In the genomic region with DNA sequence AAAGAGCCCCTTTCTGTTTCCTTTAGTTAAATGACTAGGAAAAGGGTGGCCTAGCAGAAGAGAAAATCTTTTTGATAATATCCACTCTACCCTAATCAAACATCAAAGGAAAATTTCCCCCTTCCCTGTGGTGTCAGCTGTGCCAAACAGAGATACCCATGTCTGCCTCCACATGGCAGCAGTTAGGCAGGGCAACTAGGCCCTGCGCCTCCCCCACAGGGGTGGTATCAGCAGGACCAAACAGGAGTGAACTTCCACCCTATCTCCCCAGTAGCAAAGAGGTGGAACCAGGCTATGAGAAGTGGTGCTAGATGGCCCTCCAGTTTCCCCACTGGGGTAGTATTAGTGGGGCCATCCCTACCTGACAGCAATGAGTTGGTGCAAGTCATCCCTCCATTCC, we compare ENCODE assay signal across 9 cellular contexts. TPM values are rescaled to one million over a fixed set of nuclear protein-coding genes. Genes with fewer than 3 reads are reported as not detected.
"Had no signal": no experiment of that assay in that cellular context is flagged by ENCODE, and none has a peak within 500 bp of the region (broad histone marks: within the 10 kb centered on the region; RNA-seq: fewer than 3 reads in every experiment).

No MANE protein-coding gene starts in this region.

- H3K27ac Mint-ChIP-seq: GM23338, H9, HFFc6 had no signal

- H3K9me3 Mint-ChIP-seq: GM23338, HFFc6 had no signal

- DNase-seq: H9, HCEC 1CT, HFFc6, IMR-90, KG1 had no signal

- ATAC-seq: GM23338, K562 had no signal

- H3K4me3 Mint-ChIP-seq: GM23338, H9, HFFc6 had no signal

RNA-seq across cellular contexts. Expression of gene XKRX, which starts 19.8 kb away (rescaled TPM):
- total RNA-seq: HFFc6, K562 had no signal

RNA-seq across cellular contexts. Expression of gene ARL13A, which starts 21.0 kb away (rescaled TPM):
- total RNA-seq: GM23338, H1, H9, HFFc6, HT-29, IMR-90, K562 had no signal
- polyA plus RNA-seq: GM23338, H1, IMR-90, K562 had no signal
